ENCODE assay signal across 1 cellular context in the genomic region with DNA sequence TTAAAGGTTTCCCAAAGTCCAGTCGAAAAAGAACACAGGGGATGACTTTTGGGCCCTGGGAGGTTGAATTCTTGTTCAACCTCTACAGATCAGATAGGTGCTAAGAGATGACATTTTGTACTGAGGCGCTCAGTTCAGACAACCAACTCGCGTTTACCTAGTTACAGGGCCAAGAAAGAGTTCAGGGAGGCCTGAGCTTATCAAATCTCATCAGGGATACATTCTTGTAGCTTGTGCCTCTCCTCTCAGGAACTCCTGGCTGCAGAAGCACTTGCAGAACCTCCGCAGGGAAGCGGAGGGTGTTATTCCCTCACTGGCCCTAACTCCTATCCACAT.
TF ChIP-seq lines count a peak whose summit lies in the region.

No MANE protein-coding gene starts in this region.

TF ChIP-seq in GM23338, 12 proteins besides CTCF, POLR2A, EP300 and RAD21 (continued from another document):
- TF ChIP-seq, protein P1, sequence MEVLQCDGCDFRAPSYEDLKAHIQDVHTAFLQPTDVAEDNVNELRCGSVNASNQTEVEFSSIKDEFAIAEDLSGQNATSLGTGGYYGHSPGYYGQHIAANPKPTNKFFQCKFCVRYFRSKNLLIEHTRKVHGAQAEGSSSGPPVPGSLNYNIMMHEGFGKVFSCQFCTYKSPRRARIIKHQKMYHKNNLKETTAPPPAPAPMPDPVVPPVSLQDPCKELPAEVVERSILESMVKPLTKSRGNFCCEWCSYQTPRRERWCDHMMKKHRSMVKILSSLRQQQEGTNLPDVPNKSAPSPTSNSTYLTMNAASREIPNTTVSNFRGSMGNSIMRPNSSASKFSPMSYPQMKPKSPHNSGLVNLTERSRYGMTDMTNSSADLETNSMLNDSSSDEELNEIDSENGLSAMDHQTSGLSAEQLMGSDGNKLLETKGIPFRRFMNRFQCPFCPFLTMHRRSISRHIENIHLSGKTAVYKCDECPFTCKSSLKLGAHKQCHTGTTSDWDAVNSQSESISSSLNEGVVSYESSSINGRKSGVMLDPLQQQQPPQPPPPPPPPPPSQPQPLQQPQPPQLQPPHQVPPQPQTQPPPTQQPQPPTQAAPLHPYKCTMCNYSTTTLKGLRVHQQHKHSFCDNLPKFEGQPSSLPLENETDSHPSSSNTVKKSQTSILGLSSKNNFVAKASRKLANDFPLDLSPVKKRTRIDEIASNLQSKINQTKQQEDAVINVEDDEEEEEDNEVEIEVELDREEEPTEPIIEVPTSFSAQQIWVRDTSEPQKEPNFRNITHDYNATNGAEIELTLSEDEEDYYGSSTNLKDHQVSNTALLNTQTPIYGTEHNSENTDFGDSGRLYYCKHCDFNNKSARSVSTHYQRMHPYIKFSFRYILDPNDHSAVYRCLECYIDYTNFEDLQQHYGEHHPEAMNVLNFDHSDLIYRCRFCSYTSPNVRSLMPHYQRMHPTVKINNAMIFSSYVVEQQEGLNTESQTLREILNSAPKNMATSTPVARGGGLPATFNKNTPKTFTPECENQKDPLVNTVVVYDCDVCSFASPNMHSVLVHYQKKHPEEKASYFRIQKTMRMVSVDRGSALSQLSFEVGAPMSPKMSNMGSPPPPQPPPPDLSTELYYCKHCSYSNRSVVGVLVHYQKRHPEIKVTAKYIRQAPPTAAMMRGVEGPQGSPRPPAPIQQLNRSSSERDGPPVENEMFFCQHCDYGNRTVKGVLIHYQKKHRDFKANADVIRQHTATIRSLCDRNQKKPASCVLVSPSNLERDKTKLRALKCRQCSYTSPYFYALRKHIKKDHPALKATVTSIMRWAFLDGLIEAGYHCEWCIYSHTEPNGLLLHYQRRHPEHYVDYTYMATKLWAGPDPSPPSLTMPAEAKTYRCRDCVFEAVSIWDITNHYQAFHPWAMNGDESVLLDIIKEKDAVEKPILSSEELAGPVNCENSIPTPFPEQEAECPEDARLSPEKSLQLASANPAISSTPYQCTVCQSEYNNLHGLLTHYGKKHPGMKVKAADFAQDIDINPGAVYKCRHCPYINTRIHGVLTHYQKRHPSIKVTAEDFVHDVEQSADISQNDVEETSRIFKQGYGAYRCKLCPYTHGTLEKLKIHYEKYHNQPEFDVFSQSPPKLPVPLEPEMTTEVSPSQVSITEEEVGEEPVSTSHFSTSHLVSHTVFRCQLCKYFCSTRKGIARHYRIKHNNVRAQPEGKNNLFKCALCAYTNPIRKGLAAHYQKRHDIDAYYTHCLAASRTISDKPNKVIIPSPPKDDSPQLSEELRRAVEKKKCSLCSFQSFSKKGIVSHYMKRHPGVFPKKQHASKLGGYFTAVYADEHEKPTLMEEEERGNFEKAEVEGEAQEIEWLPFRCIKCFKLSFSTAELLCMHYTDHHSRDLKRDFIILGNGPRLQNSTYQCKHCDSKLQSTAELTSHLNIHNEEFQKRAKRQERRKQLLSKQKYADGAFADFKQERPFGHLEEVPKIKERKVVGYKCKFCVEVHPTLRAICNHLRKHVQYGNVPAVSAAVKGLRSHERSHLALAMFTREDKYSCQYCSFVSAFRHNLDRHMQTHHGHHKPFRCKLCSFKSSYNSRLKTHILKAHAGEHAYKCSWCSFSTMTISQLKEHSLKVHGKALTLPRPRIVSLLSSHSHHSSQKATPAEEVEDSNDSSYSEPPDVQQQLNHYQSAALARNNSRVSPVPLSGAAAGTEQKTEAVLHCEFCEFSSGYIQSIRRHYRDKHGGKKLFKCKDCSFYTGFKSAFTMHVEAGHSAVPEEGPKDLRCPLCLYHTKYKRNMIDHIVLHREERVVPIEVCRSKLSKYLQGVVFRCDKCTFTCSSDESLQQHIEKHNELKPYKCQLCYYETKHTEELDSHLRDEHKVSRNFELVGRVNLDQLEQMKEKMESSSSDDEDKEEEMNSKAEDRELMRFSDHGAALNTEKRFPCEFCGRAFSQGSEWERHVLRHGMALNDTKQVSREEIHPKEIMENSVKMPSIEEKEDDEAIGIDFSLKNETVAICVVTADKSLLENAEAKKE (CRISPR knock-in tag; IDR thresholded peaks at IDR 0.05), result no peak
- TF ChIP-seq NANOG (IDR thresholded peaks at IDR 0.05; ENCODE audit: borderline replicate concordance), result no peak
- TF ChIP-seq ZNF331 (CRISPR knock-in tag; IDR thresholded peaks at IDR 0.05; ENCODE audit: low read depth), result no peak
- TF ChIP-seq EZH2 (IDR thresholded peaks at IDR 0.05; ENCODE audit: low read depth, unreplicated experiment), result no peak
